ENCODE assay signal across 8 cellular contexts in the genomic region with DNA sequence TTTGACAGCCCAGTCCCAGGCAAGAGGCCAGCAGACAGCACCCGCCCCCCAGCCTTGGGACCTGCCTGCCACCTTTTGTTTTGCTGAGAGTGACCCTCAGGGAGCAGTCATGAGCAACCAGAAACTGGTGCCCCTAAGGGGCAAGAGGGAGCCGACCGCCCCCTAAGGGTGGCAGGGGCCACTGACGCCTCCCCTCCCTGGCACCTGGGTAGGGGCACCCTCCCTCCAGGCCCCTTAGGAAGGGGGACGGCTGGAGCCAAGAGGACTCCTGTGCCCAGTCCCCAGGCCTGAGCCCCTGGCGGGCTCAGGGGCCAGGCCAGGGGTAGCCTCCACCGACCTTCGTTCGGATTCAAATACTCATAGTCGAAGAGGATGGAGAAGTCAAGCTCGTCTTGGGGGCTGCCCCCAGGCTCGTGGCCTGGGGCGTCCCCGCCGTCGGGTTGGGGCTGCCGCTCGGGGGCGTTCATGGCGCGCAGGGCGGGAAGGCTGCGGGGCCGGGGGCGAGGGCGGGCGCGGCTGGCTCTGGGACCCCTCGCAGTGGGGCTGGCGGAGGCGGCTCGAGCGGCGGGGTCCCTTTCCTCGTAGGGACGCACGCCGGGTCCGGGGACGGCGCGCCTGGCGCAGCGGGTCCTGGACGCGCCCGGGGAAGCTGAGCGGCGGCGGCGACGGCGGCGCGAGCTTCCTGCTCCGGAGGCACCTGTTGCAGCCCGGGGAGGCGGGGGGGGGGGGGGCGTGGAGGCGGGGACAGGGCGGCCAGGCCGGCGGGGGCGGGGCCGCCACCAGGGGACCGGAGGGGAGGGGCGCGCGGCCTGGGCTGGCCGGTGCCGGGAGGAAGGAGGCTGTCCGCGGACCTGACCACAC. TPM values are rescaled to one million over a fixed set of nuclear protein-coding genes. Genes with fewer than 3 reads are reported as not detected.
DNase-seq lines count a peak whose midpoint lies in the region; ATAC-seq and TF ChIP-seq lines count a peak whose summit lies in the region.

NFATC2 (minus strand) TSS at position 687 of the 861 bp plus-strand sequence; CDS start at position 467, 220 bp downstream.

- no peaks in the 10 kb centered on the region for H3K9me3 ChIP-seq in lung (ENCODE audit: control insufficient read depth in 2 of 2, insufficient read depth in 1 of 2, low read length in 1 of 2)

- H3K4me1 Mint-ChIP-seq in brain, result peaks cover 20% of the 10 kb centered on the region

- H3K27ac ChIP-seq in lung (ENCODE audit: low read depth in 1 of 2, low read length in 1 of 2), result peak within 1 kb of the TSS; percentile 10 to 73

- no peak for TF ChIP-seq CTCF in brain (conservative IDR thresholded peaks at IDR 0.05)
- no peak for TF ChIP-seq CTCF in lung (IDR thresholded peaks at IDR 0.05; ENCODE audit: control extremely low read depth, extremely low read depth)

- DNase-seq in ACHN (peak; percentile 54), lung (ENCODE audit: low spot score) (peak; percentile 39), SHP77 treated with DMSO at 0.1 percent for 48 hours (lab: John Stamatoyannopoulos, UW) (no peak)
- peak; percentile 74 for DNase-seq in stimulated activated naive CD8-positive, alpha-beta T cell treated with anti-CD3 and anti-CD28 coated beads, Interleukin-15, Interleukin-2, amounts not matched to agents 100 U/mL and 50 U/mL, for 24 hours

- peak within 1 kb of the TSS in 4 of 5 experiments; percentile 15 to 82 (median 58) for H3K4me3 Mint-ChIP-seq in brain

- peak within 1 kb of the TSS; percentile 30 for H3K4me3 ChIP-seq in lung

- TF ChIP-seq POLR2A in GM18951 (IDR thresholded peaks at IDR 0.05; ENCODE audit: extremely low read depth, insufficient read depth, insufficient read length), result peak; percentile 61

- ATAC-seq in HG03439 (IDR thresholded peaks at IDR 0.05; ENCODE audit: unreplicated experiment), result peak; percentile 49
- peak; percentile 79 for ATAC-seq in lung (ENCODE audit: insufficient read depth, low FRiP score)
- peak; percentile 45 for ATAC-seq in stimulated activated naive CD8-positive, alpha-beta T cell treated with anti-CD3 and anti-CD28 coated beads, Interleukin-15, Interleukin-2, amounts not matched to agents 100 U/mL and 50 U/mL, for 24 hours

- H3K9me3 Mint-ChIP-seq in brain, result peaks cover 9 to 17% (median 15%) of the 10 kb centered on the region in 5 experiments

- H3K4me1 ChIP-seq in lung (ENCODE audit: control insufficient read depth in 2 of 2, insufficient read depth in 2 of 2, low read length in 2 of 2), result peaks cover 2 to 5% of the 10 kb centered on the region in 2 donors

- no peaks in the 10 kb centered on the region for H3K36me3 ChIP-seq in lung (ENCODE audit: control insufficient read depth in 2 of 2, insufficient read depth in 2 of 2, low read length in 2 of 2)

- WGBS in lung, 2 donors, result 6 to 7% methylated on average over 41 to 73 of the region's 73 CpGs

- H3K27ac Mint-ChIP-seq in brain, result peak within 1 kb of the TSS in 3 of 5 experiments; percentile 49 to 77 (median 65)

- in situ Hi-C loops in ACHN (cut with HindIII; ENCODE audit: low pct_ligation_motif_present, low pct_unique_long_range_greater_than_20kb, low sequenced_read_pairs), result no loop called here
- in situ Hi-C loops in GM18951 (cut with MboI; ENCODE audit: low sequenced_read_pairs, unreplicated experiment), result no loop called here

- intact Hi-C loops in T-helper 2 cell treated with Interferon-gamma antibody and Interleukin-4, amounts not matched to agents 100 ng/mL and 5 ng/mL, for 36 hours (cut with micrococcal nuclease), result loop anchor here (5.0 kb wide), 2 partner anchors 60 to 155 kb away; no protein-coding TSS in a partner anchor

- peaks cover 70% of the 10 kb centered on the region for H3K27me3 Mint-ChIP-seq in brain

- peaks cover 5% of the 10 kb centered on the region for H3K36me3 Mint-ChIP-seq in brain

- H3K27me3 ChIP-seq in lung (ENCODE audit: control insufficient read depth, insufficient read depth), result no peaks in the 10 kb centered on the region

RNA-seq across cellular contexts. Expression of gene NFATC2, which starts in this region (rescaled TPM):
- total RNA-seq in T-helper 2 cell treated with Interferon-gamma antibody and Interleukin-4, amounts not matched to agents 100 ng/mL and 5 ng/mL, for 36 hours, result 62.3 and 63.6 TPM in 2 replicates
- 3.0 TPM for polyA plus RNA-seq in brain (ENCODE audit: insufficient read depth, low read depth, low replicate concordance)
- 1 to 10 TPM; 8.0 to 8.7 TPM for total RNA-seq in lung
- polyA plus RNA-seq in lung, result 1 to 10 TPM; 1.3 to 1.5 TPM
